8 cellular contexts compared by ENCODE assay signal in the genomic region with DNA sequence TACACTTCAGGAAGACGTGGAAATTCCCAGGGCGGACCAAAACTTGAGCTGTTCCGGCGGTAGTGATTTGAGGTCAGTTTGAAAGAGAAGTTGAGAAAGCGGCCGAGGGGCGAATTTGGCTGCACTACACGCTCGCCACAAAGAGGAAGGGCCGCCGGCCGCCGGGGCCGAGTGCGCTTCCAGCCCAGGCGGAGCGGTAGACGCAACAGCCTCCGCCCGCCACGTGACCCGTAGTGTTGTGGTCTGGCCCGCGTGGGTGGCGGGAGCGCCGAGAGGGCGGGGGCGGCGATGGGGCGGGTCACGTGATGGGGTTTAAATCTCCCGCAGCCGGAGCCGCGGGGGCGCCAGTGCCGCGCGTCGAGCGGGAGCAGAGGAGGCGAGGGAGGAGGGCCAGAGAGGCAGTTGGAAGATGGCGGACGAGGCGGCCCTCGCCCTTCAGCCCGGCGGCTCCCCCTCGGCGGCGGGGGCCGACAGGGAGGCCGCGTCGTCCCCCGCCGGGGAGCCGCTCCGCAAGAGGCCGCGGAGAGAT. TPM values are rescaled to one million over a fixed set of nuclear protein-coding genes. Genes with fewer than 3 reads are reported as not detected.
A peak's percentile ranks its signal among the peaks of the same experiment; 100 is the strongest.
DNase-seq lines count a peak whose midpoint lies in the region; ATAC-seq, FAIRE-seq and TF ChIP-seq lines count a peak whose summit lies in the region.

A gene (plus strand): TSS at position 344 of the 529 bp plus-strand sequence. CDS start 66 bp downstream, at position 410.

- peak; percentile 86 for ATAC-seq in GM19395 (IDR thresholded peaks at IDR 0.05; ENCODE audit: unreplicated experiment)
- peak; percentile 79 for ATAC-seq in HG03558 (IDR thresholded peaks at IDR 0.05; ENCODE audit: extremely low read depth, unreplicated experiment)
- peak; percentile 94 for ATAC-seq in HepG2

- peaks cover 3 to 10% of the 10 kb centered on the region in 2 experiments; a peak in 4 of 5 replicates for H3K36me3 ChIP-seq in HepG2 (replicated peaks in 1 of 2; ENCODE audit: control insufficient read depth in 1 of 2, insufficient read depth in 2 of 2, low read length in 2 of 2)

- H3K27ac Mint-ChIP-seq in dendritic cell treated with granulocyte-macrophage colony-stimulating factor and Interleukin-4, amounts not matched to agents 40 ng/mL and 50 ng/mL, for 4 days = peak within 1 kb of the TSS; percentile 96

- 0 out of 2 replicates have a peak, but pooled peaks have one; percentile 11 for TF ChIP-seq RAD21 in HepG2 (CRISPR knock-in tag; IDR thresholded peaks at IDR 0.05)

- peaks cover 32% of the 10 kb centered on the region for H3K79me2 ChIP-seq in HepG2 (ENCODE audit: insufficient read depth, low read length)

- CTCF ChIA-PET in HepG2 (lab: Yijun Ruan, JAX; ENCODE audit: low intra/inter-chr PET ratio, low total read pairs) = no interaction called here

- H3K36me3 Mint-ChIP-seq in dendritic cell treated with granulocyte-macrophage colony-stimulating factor and Interleukin-4, amounts not matched to agents 40 ng/mL and 50 ng/mL, for 4 days (ENCODE audit: low read depth) = peaks cover 45% of the 10 kb centered on the region

- no peak for FAIRE-seq in HepG2 (lab: Jason Lieb, UNC)

- peaks cover 8% of the 10 kb centered on the region; the same call in 1 of the 2 replicates for H4K20me1 ChIP-seq in HepG2 (ENCODE audit: insufficient read depth, low read length)

- 0% methylated on average over 11 of the region's 62 CpGs for WGBS in HepG2 (ENCODE audit: low lambda C conversion rate)

- peak within 1 kb of the TSS; percentile 76 to 100 (median 88) for H3K4me3 ChIP-seq in HepG2 (replicated peaks in 1 of 3; ENCODE audit: insufficient read depth in 1 of 3, low read depth in 2 of 3, low read length in 3 of 3)

- H3K4me2 ChIP-seq in HepG2 (ENCODE audit: low read depth, low read length) = peak within 1 kb of the TSS; percentile 95

- BruUV-seq in HepG2 (replicated peaks; lab: Mats Ljungman, UMichigan) = no TSS peak

- POLR2A ChIA-PET in HepG2 (lab: Yijun Ruan, JAX) = interaction anchor here (0.7 to 1.2 kb wide), 5 partner anchors 22 to 81 kb away, joined by 3 to 4 read pairs (median 3); no protein-coding TSS in a partner anchor

- intact Hi-C loops in dendritic cell treated with granulocyte-macrophage colony-stimulating factor and Interleukin-4, amounts not matched to agents 40 ng/mL and 50 ng/mL, for 4 days (cut with micrococcal nuclease) = loop anchor here (1.0 to 2.0 kb wide), 2 partner anchors 20 to 36 kb away; no protein-coding TSS in a partner anchor
- intact Hi-C loops in HepG2 (cut with micrococcal nuclease; ENCODE audit: unreplicated experiment) = no loop called here

- in situ Hi-C loops in HepG2 (cut with HindIII; ENCODE audit: extremely low pct_ligation_motif_present, low pct_unique_long_range_greater_than_20kb) = no loop called here

- TF ChIP-seq POLR2A in HepG2 (IDR thresholded peaks at IDR 0.05; ENCODE audit: insufficient read depth in 1 of 2, low read depth in 2 of 2, low read length in 2 of 2) = peak; percentile 93 to 95

- peak; percentile 55 for TF ChIP-seq CTCF in HepG2 (CRISPR knock-in tag; IDR thresholded peaks at IDR 0.05)

- peak within 1 kb of the TSS; percentile 75 for H3K9ac ChIP-seq in HepG2 (ENCODE audit: insufficient read depth, low read depth, low read length)

- H3K27me3 ChIP-seq in HepG2 (ENCODE audit: control insufficient read depth in 1 of 2, insufficient read depth in 2 of 2, low read length in 2 of 2) = no peaks in the 10 kb centered on the region; a peak in 1 of 5 replicates

- no peaks in the 10 kb centered on the region for H3K9me3 ChIP-seq in HepG2 (ENCODE audit: low read length)

- TF ChIP-seq EP300 in HepG2 (IDR thresholded peaks at IDR 0.05; ENCODE audit: low read depth in 2 of 2, low read length in 2 of 2) (peak; percentile 18 to 24; a peak in 2 of 4 replicates), HepG2 (CRISPR knock-in tag; IDR thresholded peaks at IDR 0.05; ENCODE audit: borderline replicate concordance) (peak; percentile 54)

- peak within 1 kb of the TSS; percentile 98 for H2AFZ ChIP-seq in HepG2 (ENCODE audit: low read length)

- DNase-seq in CD1c-positive myeloid dendritic cell (ENCODE audit: extremely low spot score) (peak; percentile 97), NCI-H748 (lab: John Stamatoyannopoulos, UW; ENCODE audit: unreplicated experiment) (peak; percentile 93), HepG2 (ENCODE audit: low spot score) (peak; percentile 88)
- peak; percentile 93 to 94 for DNase-seq in activated CD4-positive, alpha-beta T cell treated with anti-CD3 and anti-CD28 coated beads, Interleukin-2, amount 50 U/mL, for 4 hours
- peak; percentile 81 to 87 for DNase-seq in stimulated activated CD4-positive, alpha-beta T cell treated with anti-CD3 and anti-CD28 coated beads, Interleukin-2, amount 100 ng/mL, for 48 hours

- H3K27ac ChIP-seq in HepG2 (ENCODE audit: extremely low read length, insufficient read depth, low read length) = peak within 1 kb of the TSS; percentile 75

- peak within 1 kb of the TSS; percentile 92 for H3K4me3 Mint-ChIP-seq in dendritic cell treated with granulocyte-macrophage colony-stimulating factor and Interleukin-4, amounts not matched to agents 40 ng/mL and 50 ng/mL, for 4 days

- H3K4me1 Mint-ChIP-seq in dendritic cell treated with granulocyte-macrophage colony-stimulating factor and Interleukin-4, amounts not matched to agents 40 ng/mL and 50 ng/mL, for 4 days (ENCODE audit: low read depth) = peaks cover 22% of the 10 kb centered on the region

- H3K4me1 ChIP-seq in HepG2 (ENCODE audit: insufficient read depth, low read length) = peaks cover 41% of the 10 kb centered on the region

- no peaks in the 10 kb centered on the region for H3K9me3 Mint-ChIP-seq in dendritic cell treated with granulocyte-macrophage colony-stimulating factor and Interleukin-4, amounts not matched to agents 40 ng/mL and 50 ng/mL, for 4 days

- no peaks in the 10 kb centered on the region for H3K27me3 Mint-ChIP-seq in dendritic cell treated with granulocyte-macrophage colony-stimulating factor and Interleukin-4, amounts not matched to agents 40 ng/mL and 50 ng/mL, for 4 days

TF ChIP-seq in HepG2, 621 proteins besides CTCF, POLR2A, EP300 and RAD21 (continues in another document):
- TF ChIP-seq PTBP1 (IDR thresholded peaks at IDR 0.05; ENCODE audit: low read depth, low read length, poor library complexity, severe bottlenecking) = no peak
- no peak for TF ChIP-seq NBN (conservative IDR thresholded peaks at IDR 0.05)
- peak; percentile 74 for TF ChIP-seq TOPORS (CRISPR knock-in tag; IDR thresholded peaks at IDR 0.05)
- TF ChIP-seq KLF11 (CRISPR knock-in tag; IDR thresholded peaks at IDR 0.05) = 0 out of 2 replicates have a peak, but pooled peaks have one; percentile 49
- TF ChIP-seq MXD4 (CRISPR knock-in tag; IDR thresholded peaks at IDR 0.05) = peak; percentile 93
- no peak for TF ChIP-seq ADNP (CRISPR knock-in tag; IDR thresholded peaks at IDR 0.05)
- TF ChIP-seq, protein P1, sequence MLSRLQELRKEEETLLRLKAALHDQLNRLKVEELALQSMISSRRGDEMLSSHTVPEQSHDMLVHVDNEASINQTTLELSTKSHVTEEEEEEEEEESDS (CRISPR knock-in tag; IDR thresholded peaks at IDR 0.05; ENCODE audit: borderline replicate concordance) = peak; percentile 85; the same call in 1 of the 2 replicates
- no peak for TF ChIP-seq NFIB (CRISPR knock-in tag; IDR thresholded peaks at IDR 0.05; ENCODE audit: borderline replicate concordance)
- peak; percentile 64; the same call in 1 of the 2 replicates for TF ChIP-seq ZIK1 (CRISPR knock-in tag; IDR thresholded peaks at IDR 0.05; ENCODE audit: borderline replicate concordance, low read depth)
- TF ChIP-seq, protein P2, sequence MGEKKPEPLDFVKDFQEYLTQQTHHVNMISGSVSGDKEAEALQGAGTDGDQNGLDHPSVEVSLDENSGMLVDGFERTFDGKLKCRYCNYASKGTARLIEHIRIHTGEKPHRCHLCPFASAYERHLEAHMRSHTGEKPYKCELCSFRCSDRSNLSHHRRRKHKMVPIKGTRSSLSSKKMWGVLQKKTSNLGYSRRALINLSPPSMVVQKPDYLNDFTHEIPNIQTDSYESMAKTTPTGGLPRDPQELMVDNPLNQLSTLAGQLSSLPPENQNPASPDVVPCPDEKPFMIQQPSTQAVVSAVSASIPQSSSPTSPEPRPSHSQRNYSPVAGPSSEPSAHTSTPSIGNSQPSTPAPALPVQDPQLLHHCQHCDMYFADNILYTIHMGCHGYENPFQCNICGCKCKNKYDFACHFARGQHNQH (CRISPR knock-in tag; IDR thresholded peaks at IDR 0.05) = peak; percentile 90
- no peak for TF ChIP-seq NFRKB (IDR thresholded peaks at IDR 0.05)
- peak; percentile 76; the same call in 1 of the 2 replicates for TF ChIP-seq MIER3 (CRISPR knock-in tag; IDR thresholded peaks at IDR 0.05; ENCODE audit: borderline replicate concordance)
- TF ChIP-seq ZNF282 (IDR thresholded peaks at IDR 0.05; ENCODE audit: partially characterized antibody) = no peak
- no peak for TF ChIP-seq PHF5A (CRISPR knock-in tag; IDR thresholded peaks at IDR 0.05; ENCODE audit: low read depth, unreplicated experiment)
- TF ChIP-seq ZSCAN30 (CRISPR knock-in tag; IDR thresholded peaks at IDR 0.05) = peak; percentile 87; the same call in 1 of the 2 replicates

RNA-seq across cellular contexts. Expression of the gene that starts here (rescaled TPM):
- 10.2 and 16.6 TPM in 2 replicates for total RNA-seq in HepG2 (2016; rRNA removed; fragmentation: Illumina TruSeq; extraction: Trizol)
- 2.2 and 4.1 TPM in 2 replicates for total RNA-seq in HepG2 (2016; cell fraction: cytosol; rRNA removed; fragmentation: Illumina TruSeq; extraction: Trizol; ENCODE audit: low read depth)
- total RNA-seq in HepG2 (2016; cell fraction: insoluble cytoplasmic fraction; rRNA removed; fragmentation: Illumina TruSeq; extraction: Trizol) = 10.3 and 15.9 TPM in 2 replicates
- total RNA-seq in HepG2 (2016; cell fraction: membrane; rRNA removed; fragmentation: Illumina TruSeq; extraction: Trizol) = 4.9 and 6.6 TPM in 2 replicates
- total RNA-seq in HepG2 (2016; cell fraction: nucleus; rRNA removed; fragmentation: Illumina TruSeq; extraction: Trizol) = 10.6 and 12.4 TPM in 2 replicates
- 7.5 and 9.4 TPM in 2 replicates for polyA plus RNA-seq in HepG2 (2011; rRNA removed)
- polyA plus RNA-seq in HepG2 (2011; cell fraction: cytosol; rRNA removed) = 3.4 and 5.3 TPM in 2 replicates
- 3.2 and 3.6 TPM in 2 replicates for polyA plus RNA-seq in HepG2 (2011; cell fraction: nucleus; rRNA removed)
- 10.6 and 11.9 TPM in 2 replicates for polyA plus RNA-seq in HepG2 (2012)
- 0.53 and 0.71 TPM in 2 replicates for polyA plus RNA-seq in HepG2 (2016; cell fraction: cytosol; fragmentation: Illumina TruSeq; extraction: Trizol; ENCODE audit: low read depth)
- 16.9 and 17.4 TPM in 2 replicates for polyA plus RNA-seq in HepG2 (2016; cell fraction: insoluble cytoplasmic fraction; fragmentation: Illumina TruSeq; extraction: Trizol; ENCODE audit: low read depth)
- polyA plus RNA-seq in HepG2 (2016; cell fraction: membrane; fragmentation: Illumina TruSeq; extraction: Trizol; ENCODE audit: low read depth) = 2.9 and 3.1 TPM in 2 replicates
- polyA plus RNA-seq in HepG2 (2016; cell fraction: nucleus; fragmentation: Illumina TruSeq; extraction: Trizol; ENCODE audit: insufficient read depth, low read depth) = 12.2 and 12.6 TPM in 2 replicates
- 2.7 and 7.2 TPM in 2 replicates for polyA minus RNA-seq in HepG2 (2011; rRNA and poly(A)+ RNA removed; ENCODE audit: low replicate concordance)
- 8.3 and 9.1 TPM in 2 replicates for polyA minus RNA-seq in HepG2 (2011; cell fraction: cytosol; rRNA and poly(A)+ RNA removed)
- 10.7 and 12.6 TPM in 2 replicates for polyA minus RNA-seq in HepG2 (2011; cell fraction: nucleus; rRNA and poly(A)+ RNA removed)

Comparison
In these comparisons a context has a peak if more than half of its experiments do, and no peak if none do; other contexts are left out.
1. Peak in every context shown above with its lines: DNase-seq, ATAC-seq, H3K4me3 ChIP-seq and H3K27ac ChIP-seq.